In genomic region chr10:80511984-80512634, GRCh38 we compare ENCODE assay signal across 20 cellular contexts. TPM values are rescaled to one million over a fixed set of nuclear protein-coding genes. Genes with fewer than 3 reads are reported as not detected.
DNase-seq lines count a peak whose midpoint lies in the region; FAIRE-seq and TF ChIP-seq lines count a peak whose summit lies in the region.
"Had no signal": no experiment of that assay in that cellular context is flagged by ENCODE, and none has a peak within 500 bp of the region (broad histone marks: within the 10 kb centered on the region; RNA-seq: fewer than 3 reads in every experiment).

No MANE protein-coding gene starts in this region.

- no peak overlapping the region for H3K4me3 Mint-ChIP-seq in activated naive CD4-positive, alpha-beta T cell treated with anti-CD3 and anti-CD28 coated beads, Interleukin-2, amount 50 U/mL, for 24 hours
- H3K4me3 Mint-ChIP-seq: WTC11 had no signal

- no peak for DNase-seq in activated naive CD4-positive, alpha-beta T cell (lab: John Stamatoyannopoulos, UW)
- DNase-seq in kidney (peak; percentile 41), NCI-H2107 (lab: John Stamatoyannopoulos, UW) (no peak), NCI-H2107 treated with DMSO at 0.1 percent for 48 hours (lab: John Stamatoyannopoulos, UW; ENCODE audit: unreplicated experiment) (no peak), COLO829 (ENCODE audit: low spot score) (no peak)
- DNase-seq: activated T-cell treated with anti-CD3 and anti-CD28 coated beads, Interleukin-2, amount 50 U/mL, for 48 hours; foreskin melanocyte; NCI-H1436; NCI-H524; PC-3; SW 1271; testis had no signal

- no peaks in the 10 kb centered on the region for H3K27me3 Mint-ChIP-seq in activated naive CD4-positive, alpha-beta T cell treated with anti-CD3 and anti-CD28 coated beads, Interleukin-2, amount 50 U/mL, for 24 hours

- no peak for TF ChIP-seq CTCF in VCaP (conservative IDR thresholded peaks at IDR 0.05)
- TF ChIP-seq CTCF in kidney (IDR thresholded peaks at IDR 0.05; ENCODE audit: borderline replicate concordance, extremely low read depth, insufficient read depth): no peak

- H3K36me3 ChIP-seq in kidney (ENCODE audit: control insufficient read depth in 1 of 2, insufficient read depth in 2 of 2, low read length in 2 of 2) (peaks cover 39 to 65% of the 10 kb centered on the region in 2 donors), subcutaneous abdominal adipose tissue (ENCODE audit: control insufficient read depth in 5 of 5, insufficient read depth in 5 of 5, low read length in 5 of 5) (peaks cover 7 to 92% (median 85%) of the 10 kb centered on the region in 5 donors)

- intact Hi-C loops in kidney (cut with DNase I): no loop called here

- H3K9ac ChIP-seq in kidney (ENCODE audit: low read length in 2 of 2) (no peak overlapping the region), subcutaneous abdominal adipose tissue (ENCODE audit: low read length in 5 of 5) (peak overlapping the region in 1 of 5 donors; percentile 19)

- peaks cover 40% of the 10 kb centered on the region for H3K4me1 Mint-ChIP-seq in activated naive CD4-positive, alpha-beta T cell treated with anti-CD3 and anti-CD28 coated beads, Interleukin-2, amount 50 U/mL, for 24 hours
- H3K4me1 Mint-ChIP-seq: WTC11 had no signal

- H3K4me3 ChIP-seq in kidney (ENCODE audit: low read length in 2 of 2) (no peak overlapping the region), subcutaneous abdominal adipose tissue (ENCODE audit: low read depth in 1 of 5, low read length in 5 of 5) (no peak overlapping the region)
- H3K4me3 ChIP-seq: cardiac muscle cell, GM12878, testis had no signal

- H3K9me3 Mint-ChIP-seq in activated naive CD4-positive, alpha-beta T cell treated with anti-CD3 and anti-CD28 coated beads, Interleukin-2, amount 50 U/mL, for 24 hours: no peaks in the 10 kb centered on the region
- H3K9me3 Mint-ChIP-seq: WTC11 had no signal

- H3K36me3 Mint-ChIP-seq in activated naive CD4-positive, alpha-beta T cell treated with anti-CD3 and anti-CD28 coated beads, Interleukin-2, amount 50 U/mL, for 24 hours: peaks cover 3% of the 10 kb centered on the region

- H3K9me3 ChIP-seq in kidney (ENCODE audit: control insufficient read depth in 1 of 2, low read length in 2 of 2): no peaks in the 10 kb centered on the region
- no peaks in the 10 kb centered on the region for H3K9me3 ChIP-seq in subcutaneous abdominal adipose tissue (ENCODE audit: control insufficient read depth in 5 of 5, low read length in 5 of 5)
- H3K9me3 ChIP-seq: testis had no signal

- no peaks in the 10 kb centered on the region for H3K27me3 ChIP-seq in subcutaneous abdominal adipose tissue (ENCODE audit: control insufficient read depth in 5 of 5, insufficient read depth in 4 of 5, low read length in 5 of 5)
- H3K27me3 ChIP-seq: cardiac muscle cell, testis had no signal

- peak overlapping the region; percentile 91 for H3K27ac Mint-ChIP-seq in activated naive CD4-positive, alpha-beta T cell treated with anti-CD3 and anti-CD28 coated beads, Interleukin-2, amount 50 U/mL, for 24 hours
- H3K27ac Mint-ChIP-seq: WTC11 had no signal

- peaks cover 0 to 12% of the 10 kb centered on the region in 2 donors for H3K4me1 ChIP-seq in kidney (ENCODE audit: control insufficient read depth in 1 of 2, insufficient read depth in 1 of 2, low read depth in 1 of 2, low read length in 2 of 2)
- peaks cover 15 to 65% (median 44%) of the 10 kb centered on the region in 5 donors for H3K4me1 ChIP-seq in subcutaneous abdominal adipose tissue (ENCODE audit: control insufficient read depth in 5 of 5, insufficient read depth in 5 of 5, low read length in 5 of 5)
- H3K4me1 ChIP-seq: testis had no signal

- H3K27ac ChIP-seq in VCaP (peak overlapping the region; percentile 16; the same call in 1 of the 2 replicates), kidney (ENCODE audit: low read depth in 2 of 2, low read length in 2 of 2) (no peak overlapping the region), subcutaneous abdominal adipose tissue (ENCODE audit: low read depth, low read length) (peak overlapping the region; percentile 92)
- H3K27ac ChIP-seq: cardiac muscle cell, testis had no signal

- no peak for FAIRE-seq in kidney (lab: Jason Lieb, UNC)
- FAIRE-seq: endometrium, GM12878 had no signal

RNA-seq across cellular contexts. Expression of gene SH2D4B, which starts 25.6 kb away (rescaled TPM):
- total RNA-seq in kidney: 0.09 TPM
- polyA plus RNA-seq in kidney (ENCODE audit: insufficient read depth, low read depth, low replicate concordance): not detected
- total RNA-seq: cardiac muscle cell, LHCN-M2, PC-3 had no signal
- polyA plus RNA-seq: cardiac muscle cell had no signal

RNA-seq across cellular contexts. Expression of gene TSPAN14, which starts 58.0 kb away (rescaled TPM):
- 183 TPM for total RNA-seq in kidney
- polyA plus RNA-seq in kidney (ENCODE audit: insufficient read depth, low read depth, low replicate concordance): 36.8 TPM
- total RNA-seq: PC-3 had no signal

Comparison
In these comparisons a context has a peak if more than half of its experiments do, and no peak if none do; other contexts are left out.
1. H3K27ac ChIP-seq: peak in VCaP (single experiment) and subcutaneous abdominal adipose tissue (single experiment); none in kidney (0 of 2).